ENCODE assay signal across 1 cellular context in genomic region chr20:577167-577791, GRCh38.
TF ChIP-seq lines count a peak whose summit lies in the region.

No MANE protein-coding gene starts in this region.

TF ChIP-seq in K562, 482 proteins besides CTCF, POLR2A, EP300 and RAD21 (continued from another document and continues in another):
- TF ChIP-seq ZNF592 (IDR thresholded peaks at IDR 0.05) (peak; percentile 89), DNMT1 (IDR thresholded peaks at IDR 0.05) (no peak), MTF1 (CRISPR knock-in tag; IDR thresholded peaks at IDR 0.05; ENCODE audit: borderline replicate concordance) (no peak), POLR2AphosphoS5 (IDR thresholded peaks at IDR 0.05; ENCODE audit: control insufficient read depth, insufficient read depth, low read depth, low read length) (no peak), SP1 (CRISPR knock-in tag; IDR thresholded peaks at IDR 0.05) (no peak), MAFF (IDR thresholded peaks at IDR 0.05; ENCODE audit: low read length) (no peak), EHMT2 (IDR thresholded peaks at IDR 0.05) (peak; percentile 86), ZNF174 (CRISPR knock-in tag; IDR thresholded peaks at IDR 0.05) (no peak), NFIC (IDR thresholded peaks at IDR 0.05) (peak; percentile 31), BCLAF1 (IDR thresholded peaks at IDR 0.05; ENCODE audit: borderline replicate concordance in 1 of 2, control insufficient read depth in 1 of 2, low read depth in 2 of 2, low read length in 1 of 2) (no peak), ZSCAN32 (CRISPR knock-in tag; IDR thresholded peaks at IDR 0.05) (no peak), SMARCA5 (IDR thresholded peaks at IDR 0.05) (no peak), ARNT (IDR thresholded peaks at IDR 0.05) (no peak), SNAPC5 (CRISPR knock-in tag; IDR thresholded peaks at IDR 0.05) (no peak), UBTF (IDR thresholded peaks at IDR 0.05; ENCODE audit: borderline replicate concordance in 1 of 2, low read depth in 2 of 2, low read length in 2 of 2) (no peak), TFE3 (CRISPR knock-in tag; IDR thresholded peaks at IDR 0.05) (peak; percentile 70), CREB3L1 (IDR thresholded peaks at IDR 0.05; ENCODE audit: borderline replicate concordance, low read depth) (no peak), ZBTB5 (IDR thresholded peaks at IDR 0.05) (no peak), ATF4 (CRISPR knock-in tag; IDR thresholded peaks at IDR 0.05) (no peak), GTF2E2 (tag; IDR thresholded peaks at IDR 0.05) (no peak), STAT6 (CRISPR knock-in tag; IDR thresholded peaks at IDR 0.05) (no peak), TOE1 (IDR thresholded peaks at IDR 0.05; ENCODE audit: borderline replicate concordance) (peak; percentile 78; the same call in 1 of the 2 replicates), TOE1 (CRISPR knock-in tag; IDR thresholded peaks at IDR 0.05; ENCODE audit: borderline replicate concordance, low read depth) (no peak), E4F1 (CRISPR knock-in tag; IDR thresholded peaks at IDR 0.05; ENCODE audit: borderline replicate concordance) (no peak), SMARCB1 (IDR thresholded peaks at IDR 0.05; ENCODE audit: insufficient read length, low read depth) (no peak), NEUROD1 (IDR thresholded peaks at IDR 0.05; ENCODE audit: borderline replicate concordance, low read depth, low read length, partially characterized antibody) (no peak), ZNF445 (CRISPR knock-in tag; IDR thresholded peaks at IDR 0.05; ENCODE audit: low read depth) (no peak), CBX3 (IDR thresholded peaks at IDR 0.05; ENCODE audit: borderline replicate concordance in 1 of 2, low read length in 2 of 2) (peak in 1 of 2 experiments; percentile 63; a peak in 2 of 3 replicates), NBN (IDR thresholded peaks at IDR 0.05; ENCODE audit: low read depth) (0 out of 2 replicates have a peak, but pooled peaks have one; percentile 53), STAG1 (CRISPR knock-in tag; IDR thresholded peaks at IDR 0.05; ENCODE audit: borderline replicate concordance) (no peak), MLX (CRISPR knock-in tag; conservative IDR thresholded peaks at IDR 0.05) (no peak), USF2 (CRISPR knock-in tag; IDR thresholded peaks at IDR 0.05) (peak; percentile 90)
